In the genomic region with DNA sequence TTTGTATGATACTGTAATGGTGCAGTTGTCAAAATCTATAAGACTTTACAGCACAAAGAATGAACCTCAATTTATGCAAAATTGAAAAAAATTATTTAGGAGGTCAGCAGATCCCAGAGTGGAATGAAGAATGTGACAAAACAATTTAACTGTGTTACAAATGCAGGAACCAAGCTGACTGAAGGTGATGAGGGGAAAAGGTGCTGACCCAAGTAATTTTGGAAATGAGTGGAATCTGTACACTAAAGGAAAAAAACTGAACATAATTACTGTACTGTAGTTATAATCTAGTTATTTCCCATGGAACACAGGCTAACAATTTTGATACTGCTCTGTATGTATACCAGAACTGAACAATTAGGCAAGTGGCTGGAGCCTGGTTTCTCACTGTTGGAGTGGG, we compare ENCODE assay signal across 40 cellular contexts. TPM values are rescaled to one million over a fixed set of nuclear protein-coding genes. Genes with fewer than 3 reads are reported as not detected.
"Had no signal": no experiment of that assay in that cellular context is flagged by ENCODE, and none has a peak within 500 bp of the region (broad histone marks: within the 10 kb centered on the region; RNA-seq: fewer than 3 reads in every experiment).

No MANE protein-coding gene starts in this region.

- FAIRE-seq: astrocyte, bronchial epithelial cell had no signal

- H3K4me1 Mint-ChIP-seq: activated naive CD4-positive, alpha-beta T cell treated with anti-CD3 and anti-CD28 coated beads, Interleukin-2, amount 10 ng/mL, durations not matched to agents 7 days and 5 days; activated naive CD4-positive, alpha-beta T cell treated with anti-CD3 and anti-CD28 coated beads, Interleukin-2, amount 50 U/mL, for 24 hours; activated naive CD8-positive, alpha-beta T cell treated with anti-CD3 and anti-CD28 coated beads for 36 hours; activated naive CD8-positive, alpha-beta T cell treated with anti-CD3 and anti-CD28 coated beads, Interleukin-2, amount 50 U/mL, for 24 hours; activated T-helper 17 cell treated with anti-CD3 and anti-CD28 coated beads, Interleukin-2, amount 50 U/mL, for 72 hours; central memory CD8-positive, alpha-beta T cell had no signal

- H3K27me3 ChIP-seq: adrenal gland, ascending aorta, body of pancreas, brain microvascular endothelial cell, breast epithelium had no signal

- H3K27ac Mint-ChIP-seq: activated naive CD4-positive, alpha-beta T cell treated with anti-CD3 and anti-CD28 coated beads for 36 hours; activated naive CD4-positive, alpha-beta T cell treated with anti-CD3 and anti-CD28 coated beads, Interleukin-2, amount 10 ng/mL, durations not matched to agents 7 days and 5 days; activated naive CD4-positive, alpha-beta T cell treated with anti-CD3 and anti-CD28 coated beads, Interleukin-2, amount 50 U/mL, for 24 hours; activated naive CD4-positive, alpha-beta T cell treated with anti-CD3 and anti-CD28 coated beads, Interleukin-2, amount 50 U/mL, for 72 hours; activated naive CD8-positive, alpha-beta T cell; activated naive CD8-positive, alpha-beta T cell treated with anti-CD3 and anti-CD28 coated beads for 36 hours; activated naive CD8-positive, alpha-beta T cell treated with anti-CD3 and anti-CD28 coated beads, Interleukin-2, amount 10 ng/mL, durations not matched to agents 7 days and 5 days; activated naive CD8-positive, alpha-beta T cell treated with anti-CD3 and anti-CD28 coated beads, Interleukin-2, amount 50 U/mL, for 24 hours; activated T-cell treated with anti-CD3 and anti-CD28 coated beads, Interleukin-2, amount 50 U/mL, for 24 hours; activated T-cell treated with anti-CD3 and anti-CD28 coated beads, Interleukin-2, amount 50 U/mL, for 72 hours; activated T-helper 1 cell treated with anti-CD3 and anti-CD28 coated beads, Interleukin-12 subunit alpha, Interleukin-12 subunit beta, Interleukin-2, Interleukin-4 antibody, amounts not matched to agents 30 ng/mL and 10 ng/mL and 1 ng/mL, durations not matched to agents 14 hours and 24 hours and 36 hours; activated T-helper 17 cell treated with anti-CD3 and anti-CD28 coated beads, Interleukin-2, amount 50 U/mL, for 72 hours; activated T-helper 2 cell treated with anti-CD3 and anti-CD28 coated beads, Interferon-gamma antibody, Interleukin-2, Interleukin-4, amounts not matched to agents 10 μg/mL and 5 μg/mL and 100 μg/mL, durations not matched to agents 14 hours and 24 hours and 36 hours; brain had no signal

- H3K9me3 ChIP-seq: adrenal gland, ascending aorta, body of pancreas, breast epithelium had no signal

- ATAC-seq: activated naive CD4-positive, alpha-beta T cell treated with anti-CD3 and anti-CD28 coated beads, Interleukin-2, amount 50 U/mL, for 72 hours; activated naive CD8-positive, alpha-beta T cell treated with anti-CD3 and anti-CD28 coated beads, Interleukin-2, amount 50 U/mL, for 24 hours; activated T-cell treated with anti-CD3 and anti-CD28 coated beads, Interleukin-2, amount 50 U/mL, for 4 hours; activated T-cell treated with anti-CD3 and anti-CD28 coated beads, Interleukin-2, amount 50 U/mL, for 72 hours; activated T-helper 17 cell treated with anti-CD3 and anti-CD28 coated beads, Interleukin-2, amount 50 U/mL, for 72 hours; body of pancreas had no signal

- H3K9me3 Mint-ChIP-seq: activated naive CD4-positive, alpha-beta T cell treated with anti-CD3 and anti-CD28 coated beads for 36 hours; activated naive CD4-positive, alpha-beta T cell treated with anti-CD3 and anti-CD28 coated beads, Interleukin-2, amount 10 ng/mL, durations not matched to agents 7 days and 5 days; activated naive CD4-positive, alpha-beta T cell treated with anti-CD3 and anti-CD28 coated beads, Interleukin-2, amount 50 U/mL, for 24 hours; activated naive CD4-positive, alpha-beta T cell treated with anti-CD3 and anti-CD28 coated beads, Interleukin-2, amount 50 U/mL, for 72 hours; activated naive CD8-positive, alpha-beta T cell treated with anti-CD3 and anti-CD28 coated beads for 36 hours; activated naive CD8-positive, alpha-beta T cell treated with anti-CD3 and anti-CD28 coated beads, Interleukin-2, amount 10 ng/mL, durations not matched to agents 7 days and 5 days; activated naive CD8-positive, alpha-beta T cell treated with anti-CD3 and anti-CD28 coated beads, Interleukin-2, amount 50 U/mL, for 24 hours; activated T-cell treated with anti-CD3 and anti-CD28 coated beads, Interleukin-2, amount 50 U/mL, for 24 hours; activated T-cell treated with anti-CD3 and anti-CD28 coated beads, Interleukin-2, amount 50 U/mL, for 4 hours; activated T-cell treated with anti-CD3 and anti-CD28 coated beads, Interleukin-2, amount 50 U/mL, for 72 hours; activated T-helper 1 cell treated with anti-CD3 and anti-CD28 coated beads, Interleukin-12 subunit alpha, Interleukin-12 subunit beta, Interleukin-2, Interleukin-4 antibody, amounts not matched to agents 30 ng/mL and 10 ng/mL and 1 ng/mL, durations not matched to agents 14 hours and 24 hours and 36 hours; activated T-helper 17 cell treated with anti-CD3 and anti-CD28 coated beads, Interleukin-2, amount 50 U/mL, for 72 hours; activated T-helper 2 cell treated with anti-CD3 and anti-CD28 coated beads, Interferon-gamma antibody, Interleukin-2, Interleukin-4, amounts not matched to agents 10 μg/mL and 5 μg/mL and 100 μg/mL, durations not matched to agents 14 hours and 24 hours and 36 hours; central memory CD8-positive, alpha-beta T cell had no signal

- DNase-seq: activated effector memory CD4-positive, alpha-beta T cell treated with anti-CD3 and anti-CD28 coated beads, Interleukin-2, amount 50 U/mL, for 16 hours; activated effector memory CD4-positive, alpha-beta T cell treated with Interleukin-2 at 50 U/mL for 16 hours; activated gamma-delta T cell; activated gamma-delta T cell treated with Interleukin-2 at 50 U/mL for 16 hours; activated naive CD4-positive, alpha-beta T cell; activated naive CD4-positive, alpha-beta T cell treated with anti-CD3 and anti-CD28 coated beads for 36 hours; activated naive CD4-positive, alpha-beta T cell treated with anti-CD3 and anti-CD28 coated beads, Interleukin-2, amount 10 ng/mL, durations not matched to agents 7 days and 5 days; activated naive CD4-positive, alpha-beta T cell treated with anti-CD3 and anti-CD28 coated beads, Interleukin-2, amount 50 U/mL, for 16 hours; activated naive CD4-positive, alpha-beta T cell treated with Interleukin-2 at 50 U/mL for 16 hours; activated naive CD8-positive, alpha-beta T cell treated with anti-CD3 and anti-CD28 coated beads for 36 hours; activated naive CD8-positive, alpha-beta T cell treated with anti-CD3 and anti-CD28 coated beads, Interleukin-2, amount 10 ng/mL, durations not matched to agents 7 days and 5 days; activated naive CD8-positive, alpha-beta T cell treated with anti-CD3 and anti-CD28 coated beads, Interleukin-2, amount 50 U/mL, for 24 hours; activated T-cell treated with anti-CD3 and anti-CD28 coated beads for 4 hours; activated T-cell treated with anti-CD3 and anti-CD28 coated beads, Interleukin-2, amount 50 U/mL, for 1 hour; activated T-cell treated with anti-CD3 and anti-CD28 coated beads, Interleukin-2, amount 50 U/mL, for 24 hours; activated T-cell treated with anti-CD3 and anti-CD28 coated beads, Interleukin-2, amount 50 U/mL, for 4 hours; activated T-cell treated with anti-CD3 and anti-CD28 coated beads, Interleukin-2, amount 50 U/mL, for 48 hours; activated T-cell treated with anti-CD3 and anti-CD28 coated beads, Interleukin-2, amount 50 U/mL, for 72 hours; adrenal gland; amniotic stem cell; amygdala; anterior cingulate cortex; aorta; body of pancreas; brain microvascular endothelial cell; central memory CD4-positive, alpha-beta T cell; cerebellar nuclear complex had no signal

- H3K27ac ChIP-seq: adrenal gland, ascending aorta, body of pancreas, brain microvascular endothelial cell, breast epithelium, cardiac muscle cell had no signal

- H3K4me1 ChIP-seq: ascending aorta, body of pancreas, breast epithelium had no signal

- H3K36me3 ChIP-seq: adrenal gland, ascending aorta, brain microvascular endothelial cell, breast epithelium, cardiac muscle cell had no signal

- H3K36me3 Mint-ChIP-seq: activated naive CD4-positive, alpha-beta T cell treated with anti-CD3 and anti-CD28 coated beads, Interleukin-2, amount 10 ng/mL, durations not matched to agents 7 days and 5 days; activated naive CD4-positive, alpha-beta T cell treated with anti-CD3 and anti-CD28 coated beads, Interleukin-2, amount 50 U/mL, for 24 hours; activated naive CD4-positive, alpha-beta T cell treated with anti-CD3 and anti-CD28 coated beads, Interleukin-2, amount 50 U/mL, for 72 hours; activated naive CD8-positive, alpha-beta T cell; activated naive CD8-positive, alpha-beta T cell treated with anti-CD3 and anti-CD28 coated beads for 36 hours; activated naive CD8-positive, alpha-beta T cell treated with anti-CD3 and anti-CD28 coated beads, Interleukin-2, amount 10 ng/mL, durations not matched to agents 7 days and 5 days; brain had no signal

- H3K4me3 Mint-ChIP-seq: activated naive CD4-positive, alpha-beta T cell treated with anti-CD3 and anti-CD28 coated beads for 36 hours; activated naive CD4-positive, alpha-beta T cell treated with anti-CD3 and anti-CD28 coated beads, Interleukin-2, amount 10 ng/mL, durations not matched to agents 7 days and 5 days; activated naive CD4-positive, alpha-beta T cell treated with anti-CD3 and anti-CD28 coated beads, Interleukin-2, amount 50 U/mL, for 24 hours; activated naive CD8-positive, alpha-beta T cell; activated naive CD8-positive, alpha-beta T cell treated with anti-CD3 and anti-CD28 coated beads for 36 hours; activated naive CD8-positive, alpha-beta T cell treated with anti-CD3 and anti-CD28 coated beads, Interleukin-2, amount 10 ng/mL, durations not matched to agents 7 days and 5 days; activated naive CD8-positive, alpha-beta T cell treated with anti-CD3 and anti-CD28 coated beads, Interleukin-2, amount 50 U/mL, for 24 hours; activated T-cell treated with anti-CD3 and anti-CD28 coated beads, Interleukin-2, amount 50 U/mL, for 24 hours; activated T-cell treated with anti-CD3 and anti-CD28 coated beads, Interleukin-2, amount 50 U/mL, for 4 hours; activated T-cell treated with anti-CD3 and anti-CD28 coated beads, Interleukin-2, amount 50 U/mL, for 72 hours; activated T-helper 1 cell treated with anti-CD3 and anti-CD28 coated beads, Interleukin-12 subunit alpha, Interleukin-12 subunit beta, Interleukin-2, Interleukin-4 antibody, amounts not matched to agents 30 ng/mL and 10 ng/mL and 1 ng/mL, durations not matched to agents 14 hours and 24 hours and 36 hours; activated T-helper 17 cell treated with anti-CD3 and anti-CD28 coated beads, Interleukin-2, amount 50 U/mL, for 72 hours; brain; central memory CD8-positive, alpha-beta T cell had no signal

- H3K4me3 ChIP-seq: adrenal gland, ascending aorta, body of pancreas, breast epithelium, cardiac muscle cell had no signal

RNA-seq across cellular contexts. Expression of a gene that starts 35.7 kb away (rescaled TPM):
- total RNA-seq: body of pancreas had no signal
